ENCODE assay signal across 8 cellular contexts in the genomic region with DNA sequence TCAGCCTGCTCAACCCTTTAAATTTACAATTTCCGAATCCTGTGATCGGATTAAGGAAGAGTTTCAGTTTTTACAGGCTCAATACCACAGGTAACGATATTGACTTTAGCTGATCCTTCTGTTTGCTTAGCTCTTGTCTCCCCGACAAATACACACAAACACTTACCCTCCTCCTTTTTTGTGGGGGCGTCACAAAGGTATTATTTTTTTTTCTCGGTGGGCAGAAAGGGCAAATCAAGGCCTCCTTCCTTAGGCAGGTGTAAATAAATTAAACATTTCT. TPM values are rescaled to one million over a fixed set of nuclear protein-coding genes. Genes with fewer than 3 reads are reported as not detected.
A peak's percentile ranks its signal among the peaks of the same experiment; 100 is the strongest.
DNase-seq lines count a peak whose midpoint lies in the region; ATAC-seq and TF ChIP-seq lines count a peak whose summit lies in the region.

No MANE protein-coding gene starts in this region.

- peaks cover 39% of the 10 kb centered on the region for H3K4me1 Mint-ChIP-seq in activated CD8-positive, alpha-beta memory T cell treated with anti-CD3 and anti-CD28 coated beads, Interleukin-2, amount 10 ng/mL, durations not matched to agents 7 days and 5 days
- H3K4me1 Mint-ChIP-seq in activated naive CD8-positive, alpha-beta T cell (ENCODE audit: low read depth) = peaks cover 54% of the 10 kb centered on the region

- peak overlapping the region; percentile 73 to 91 for H3K4me3 ChIP-seq in tibial artery

- H3K9me3 Mint-ChIP-seq in activated CD8-positive, alpha-beta memory T cell treated with anti-CD3 and anti-CD28 coated beads, Interleukin-2, amount 10 ng/mL, durations not matched to agents 7 days and 5 days (ENCODE audit: low read depth) = no peaks in the 10 kb centered on the region
- no peaks in the 10 kb centered on the region for H3K9me3 Mint-ChIP-seq in activated naive CD8-positive, alpha-beta T cell (ENCODE audit: low read depth)

- no peaks in the 10 kb centered on the region for H3K27me3 Mint-ChIP-seq in activated CD8-positive, alpha-beta memory T cell treated with anti-CD3 and anti-CD28 coated beads, Interleukin-2, amount 10 ng/mL, durations not matched to agents 7 days and 5 days
- H3K27me3 Mint-ChIP-seq in activated naive CD8-positive, alpha-beta T cell = no peaks in the 10 kb centered on the region

- intact Hi-C loops in tibial artery (cut with DNase I; ENCODE audit: low total_unique reads) = no loop called here

- no peaks in the 10 kb centered on the region for H3K27me3 ChIP-seq in tibial artery

- H3K36me3 ChIP-seq in tibial artery = no peaks in the 10 kb centered on the region

- H3K27ac Mint-ChIP-seq in activated CD8-positive, alpha-beta memory T cell treated with anti-CD3 and anti-CD28 coated beads, Interleukin-2, amount 10 ng/mL, durations not matched to agents 7 days and 5 days = peak overlapping the region; percentile 89
- peak overlapping the region; percentile 95 for H3K27ac Mint-ChIP-seq in activated naive CD8-positive, alpha-beta T cell

- peaks cover 30% of the 10 kb centered on the region for H3K36me3 Mint-ChIP-seq in activated CD8-positive, alpha-beta memory T cell treated with anti-CD3 and anti-CD28 coated beads, Interleukin-2, amount 10 ng/mL, durations not matched to agents 7 days and 5 days
- H3K36me3 Mint-ChIP-seq in activated naive CD8-positive, alpha-beta T cell = no peaks in the 10 kb centered on the region

- H3K4me3 Mint-ChIP-seq in activated CD8-positive, alpha-beta memory T cell treated with anti-CD3 and anti-CD28 coated beads, Interleukin-2, amount 10 ng/mL, durations not matched to agents 7 days and 5 days = no peak overlapping the region
- peak overlapping the region; percentile 88 for H3K4me3 Mint-ChIP-seq in activated naive CD8-positive, alpha-beta T cell

- peak overlapping the region; percentile 92 to 97 for H3K27ac ChIP-seq in tibial artery

- no peak for TF ChIP-seq CTCF in tibial artery (IDR thresholded peaks at IDR 0.05)

- peaks cover 0 to 47% (median 22%) of the 10 kb centered on the region in 4 donors for H3K4me1 ChIP-seq in tibial artery

- H3K9me3 ChIP-seq in tibial artery = no peaks in the 10 kb centered on the region

- CTCF ChIA-PET in activated CD8-positive, alpha-beta memory T cell treated with anti-CD3 and anti-CD28 coated beads, Interleukin-2, amount 10 ng/mL, durations not matched to agents 7 days and 5 days (lab: Charles Lee) = no interaction called here

- no peak for DNase-seq in activated CD8-positive, alpha-beta memory T cell treated with anti-CD3 and anti-CD28 coated beads, Interleukin-2, amount 10 ng/mL, durations not matched to agents 7 days and 5 days
- DNase-seq in activated CD8-positive, alpha-beta memory T cell treated with anti-CD3 and anti-CD28 coated beads, Interleukin-2, amount 50 U/mL, for 48 hours = no peak
- DNase-seq in left kidney (ENCODE audit: low read depth, low spot score) (peak; percentile 39), tibial artery (no peak), LoVo (ENCODE audit: low spot score) (no peak)

- no peak for ATAC-seq in activated CD8-positive, alpha-beta memory T cell treated with anti-CD3 and anti-CD28 coated beads, Interleukin-2, amount 10 ng/mL, durations not matched to agents 7 days and 5 days
- ATAC-seq in HG03457 (IDR thresholded peaks at IDR 0.05; ENCODE audit: unreplicated experiment) = no peak
- ATAC-seq in GM21529 (IDR thresholded peaks at IDR 0.05; ENCODE audit: unreplicated experiment) = no peak

RNA-seq across cellular contexts. Expression of a gene that starts 1.9 kb away (rescaled TPM):
- total RNA-seq in activated CD8-positive, alpha-beta memory T cell treated with anti-CD3 and anti-CD28 coated beads, Interleukin-2, amount 10 ng/mL, durations not matched to agents 7 days and 5 days = 10 to 100 TPM; 41.2 to 45.8 TPM
